ENCODE assay signal across 1 cellular context in genomic region chr3:35832140-35832571, GRCh38.
TF ChIP-seq lines count a peak whose summit lies in the region.

No MANE protein-coding gene starts in this region.

TF ChIP-seq in A549, 52 proteins besides CTCF, POLR2A, EP300 and RAD21:
- TF ChIP-seq HDAC2 (IDR thresholded peaks at IDR 0.05) (no peak), MAZ (IDR thresholded peaks at IDR 0.05; ENCODE audit: borderline replicate concordance, low read depth, low read length) (no peak), RNF2 (IDR thresholded peaks at IDR 0.05; ENCODE audit: borderline replicate concordance, low read depth) (no peak), CBX8 (IDR thresholded peaks at IDR 0.05) (no peak), MAX (IDR thresholded peaks at IDR 0.05) (peak; percentile 36; the same call in 1 of the 2 replicates), FOSB (CRISPR knock-in tag; IDR thresholded peaks at IDR 0.05) (no peak), HEYL (CRISPR knock-in tag; IDR thresholded peaks at IDR 0.05) (no peak), JUNB (IDR thresholded peaks at IDR 0.05) (peak; percentile 91), CEBPB (IDR thresholded peaks at IDR 0.05) (peak; percentile 62; a peak in 3 of 4 replicates), PBX3 (IDR thresholded peaks at IDR 0.05) (no peak), GATA3 (IDR thresholded peaks at IDR 0.05; ENCODE audit: borderline replicate concordance) (peak; percentile 79), POLR2AphosphoS2 (conservative IDR thresholded peaks at IDR 0.05; ENCODE audit: low read length) (no peak), NR3C1 (IDR thresholded peaks at IDR 0.05) (no peak), FOSL2 (IDR thresholded peaks at IDR 0.05) (peak; percentile 87), FOSL2 (CRISPR knock-in tag; IDR thresholded peaks at IDR 0.05) (peak; percentile 85), ATOH8 (CRISPR knock-in tag; IDR thresholded peaks at IDR 0.05; ENCODE audit: low read depth) (no peak), BCL3 (IDR thresholded peaks at IDR 0.05) (peak; percentile 60; the same call in 1 of the 3 replicates), PHF8 (IDR thresholded peaks at IDR 0.05; ENCODE audit: borderline replicate concordance, low read depth) (no peak), JUN (IDR thresholded peaks at IDR 0.05) (0 out of 5 replicates have a peak, but pooled peaks of 1 of the 2 experiments have one; percentile 78), FOXS1 (CRISPR knock-in tag; IDR thresholded peaks at IDR 0.05) (no peak)
